ENCODE assay signal across 1 cellular context in the genomic region with DNA sequence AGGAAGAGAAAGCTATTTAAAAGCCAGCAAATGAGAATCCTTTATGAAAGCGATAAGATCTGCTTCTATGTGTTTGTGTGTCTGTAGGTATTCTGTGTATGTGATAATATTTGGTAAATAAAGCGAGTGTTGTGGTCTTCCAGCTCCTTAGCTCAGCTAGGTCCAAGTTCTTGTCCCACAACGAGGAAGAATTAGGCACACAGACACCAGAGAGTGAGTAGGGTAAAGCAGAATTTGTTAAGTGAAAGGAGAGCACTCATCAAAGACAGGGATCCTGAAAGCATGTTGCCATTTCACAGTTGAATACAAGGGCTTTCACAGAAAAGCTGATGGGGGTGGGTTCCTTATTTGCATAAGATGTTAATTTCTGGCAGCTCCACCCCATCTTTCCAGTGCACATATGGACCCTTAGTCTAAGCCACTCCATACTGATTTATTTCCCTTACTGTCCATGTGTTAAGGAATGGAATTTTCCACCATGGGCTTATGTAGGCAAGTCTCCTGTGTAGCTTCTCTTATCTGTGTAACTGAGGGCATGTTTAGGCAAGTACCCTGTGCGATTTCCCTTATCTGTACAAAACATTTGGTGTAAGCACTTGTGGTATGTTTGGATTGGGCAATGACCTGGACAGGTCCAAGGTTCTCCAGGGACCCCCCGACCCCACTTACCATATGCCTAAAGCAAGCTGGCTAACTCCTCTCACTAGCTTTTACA.
TF ChIP-seq lines count a peak whose summit lies in the region.

No MANE protein-coding gene starts in this region.

TF ChIP-seq in HepG2, 621 proteins besides CTCF, POLR2A, EP300 and RAD21 (continued from another document):
- TF ChIP-seq, protein P1, sequence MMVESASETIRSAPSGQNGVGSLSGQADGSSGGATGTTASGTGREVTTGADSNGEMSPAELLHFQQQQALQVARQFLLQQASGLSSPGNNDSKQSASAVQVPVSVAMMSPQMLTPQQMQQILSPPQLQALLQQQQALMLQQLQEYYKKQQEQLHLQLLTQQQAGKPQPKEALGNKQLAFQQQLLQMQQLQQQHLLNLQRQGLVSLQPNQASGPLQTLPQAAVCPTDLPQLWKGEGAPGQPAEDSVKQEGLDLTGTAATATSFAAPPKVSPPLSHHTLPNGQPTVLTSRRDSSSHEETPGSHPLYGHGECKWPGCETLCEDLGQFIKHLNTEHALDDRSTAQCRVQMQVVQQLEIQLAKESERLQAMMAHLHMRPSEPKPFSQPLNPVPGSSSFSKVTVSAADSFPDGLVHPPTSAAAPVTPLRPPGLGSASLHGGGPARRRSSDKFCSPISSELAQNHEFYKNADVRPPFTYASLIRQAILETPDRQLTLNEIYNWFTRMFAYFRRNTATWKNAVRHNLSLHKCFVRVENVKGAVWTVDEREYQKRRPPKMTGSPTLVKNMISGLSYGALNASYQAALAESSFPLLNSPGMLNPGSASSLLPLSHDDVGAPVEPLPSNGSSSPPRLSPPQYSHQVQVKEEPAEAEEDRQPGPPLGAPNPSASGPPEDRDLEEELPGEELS (CRISPR knock-in tag; IDR thresholded peaks at IDR 0.05) = no peak
- no peak for TF ChIP-seq NFE2 (CRISPR knock-in tag; IDR thresholded peaks at IDR 0.05)
- TF ChIP-seq, protein P2, sequence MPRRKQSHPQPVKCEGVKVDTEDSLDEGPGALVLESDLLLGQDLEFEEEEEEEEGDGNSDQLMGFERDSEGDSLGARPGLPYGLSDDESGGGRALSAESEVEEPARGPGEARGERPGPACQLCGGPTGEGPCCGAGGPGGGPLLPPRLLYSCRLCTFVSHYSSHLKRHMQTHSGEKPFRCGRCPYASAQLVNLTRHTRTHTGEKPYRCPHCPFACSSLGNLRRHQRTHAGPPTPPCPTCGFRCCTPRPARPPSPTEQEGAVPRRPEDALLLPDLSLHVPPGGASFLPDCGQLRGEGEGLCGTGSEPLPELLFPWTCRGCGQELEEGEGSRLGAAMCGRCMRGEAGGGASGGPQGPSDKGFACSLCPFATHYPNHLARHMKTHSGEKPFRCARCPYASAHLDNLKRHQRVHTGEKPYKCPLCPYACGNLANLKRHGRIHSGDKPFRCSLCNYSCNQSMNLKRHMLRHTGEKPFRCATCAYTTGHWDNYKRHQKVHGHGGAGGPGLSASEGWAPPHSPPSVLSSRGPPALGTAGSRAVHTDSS (CRISPR knock-in tag; conservative IDR thresholded peaks at IDR 0.05) = no peak
- peak; percentile 60; the same call in 1 of the 2 replicates for TF ChIP-seq FOXJ3 (CRISPR knock-in tag; IDR thresholded peaks at IDR 0.05; ENCODE audit: borderline replicate concordance)
- no peak for TF ChIP-seq ZSCAN21 (CRISPR knock-in tag; IDR thresholded peaks at IDR 0.05; ENCODE audit: borderline replicate concordance)
- TF ChIP-seq MYC (CRISPR knock-in tag; IDR thresholded peaks at IDR 0.05; ENCODE audit: borderline replicate concordance) = no peak
- TF ChIP-seq, protein P3, sequence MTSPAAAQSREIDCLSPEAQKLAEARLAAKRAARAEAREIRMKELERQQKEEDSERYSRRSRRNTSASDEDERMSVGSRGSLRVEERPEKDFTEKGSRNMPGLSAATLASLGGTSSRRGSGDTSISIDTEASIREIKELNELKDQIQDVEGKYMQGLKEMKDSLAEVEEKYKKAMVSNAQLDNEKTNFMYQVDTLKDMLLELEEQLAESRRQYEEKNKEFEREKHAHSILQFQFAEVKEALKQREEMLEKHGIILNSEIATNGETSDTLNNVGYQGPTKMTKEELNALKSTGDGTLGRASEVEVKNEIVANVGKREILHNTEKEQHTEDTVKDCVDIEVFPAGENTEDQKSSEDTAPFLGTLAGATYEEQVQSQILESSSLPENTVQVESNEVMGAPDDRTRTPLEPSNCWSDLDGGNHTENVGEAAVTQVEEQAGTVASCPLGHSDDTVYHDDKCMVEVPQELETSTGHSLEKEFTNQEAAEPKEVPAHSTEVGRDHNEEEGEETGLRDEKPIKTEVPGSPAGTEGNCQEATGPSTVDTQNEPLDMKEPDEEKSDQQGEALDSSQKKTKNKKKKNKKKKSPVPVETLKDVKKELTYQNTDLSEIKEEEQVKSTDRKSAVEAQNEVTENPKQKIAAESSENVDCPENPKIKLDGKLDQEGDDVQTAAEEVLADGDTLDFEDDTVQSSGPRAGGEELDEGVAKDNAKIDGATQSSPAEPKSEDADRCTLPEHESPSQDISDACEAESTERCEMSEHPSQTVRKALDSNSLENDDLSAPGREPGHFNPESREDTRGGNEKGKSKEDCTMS (CRISPR knock-in tag; conservative IDR thresholded peaks at IDR 0.05) = no peak
- TF ChIP-seq, protein P4, sequence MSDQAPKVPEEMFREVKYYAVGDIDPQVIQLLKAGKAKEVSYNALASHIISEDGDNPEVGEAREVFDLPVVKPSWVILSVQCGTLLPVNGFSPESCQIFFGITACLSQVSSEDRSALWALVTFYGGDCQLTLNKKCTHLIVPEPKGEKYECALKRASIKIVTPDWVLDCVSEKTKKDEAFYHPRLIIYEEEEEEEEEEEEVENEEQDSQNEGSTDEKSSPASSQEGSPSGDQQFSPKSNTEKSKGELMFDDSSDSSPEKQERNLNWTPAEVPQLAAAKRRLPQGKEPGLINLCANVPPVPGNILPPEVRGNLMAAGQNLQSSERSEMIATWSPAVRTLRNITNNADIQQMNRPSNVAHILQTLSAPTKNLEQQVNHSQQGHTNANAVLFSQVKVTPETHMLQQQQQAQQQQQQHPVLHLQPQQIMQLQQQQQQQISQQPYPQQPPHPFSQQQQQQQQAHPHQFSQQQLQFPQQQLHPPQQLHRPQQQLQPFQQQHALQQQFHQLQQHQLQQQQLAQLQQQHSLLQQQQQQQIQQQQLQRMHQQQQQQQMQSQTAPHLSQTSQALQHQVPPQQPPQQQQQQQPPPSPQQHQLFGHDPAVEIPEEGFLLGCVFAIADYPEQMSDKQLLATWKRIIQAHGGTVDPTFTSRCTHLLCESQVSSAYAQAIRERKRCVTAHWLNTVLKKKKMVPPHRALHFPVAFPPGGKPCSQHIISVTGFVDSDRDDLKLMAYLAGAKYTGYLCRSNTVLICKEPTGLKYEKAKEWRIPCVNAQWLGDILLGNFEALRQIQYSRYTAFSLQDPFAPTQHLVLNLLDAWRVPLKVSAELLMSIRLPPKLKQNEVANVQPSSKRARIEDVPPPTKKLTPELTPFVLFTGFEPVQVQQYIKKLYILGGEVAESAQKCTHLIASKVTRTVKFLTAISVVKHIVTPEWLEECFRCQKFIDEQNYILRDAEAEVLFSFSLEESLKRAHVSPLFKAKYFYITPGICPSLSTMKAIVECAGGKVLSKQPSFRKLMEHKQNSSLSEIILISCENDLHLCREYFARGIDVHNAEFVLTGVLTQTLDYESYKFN (CRISPR knock-in tag; conservative IDR thresholded peaks at IDR 0.05) = peak; percentile 69
- TF ChIP-seq MAFG (CRISPR knock-in tag; IDR thresholded peaks at IDR 0.05) = no peak
- peak; percentile 88 for TF ChIP-seq ZBTB7A (CRISPR knock-in tag; IDR thresholded peaks at IDR 0.05)
- TF ChIP-seq ZBTB7B (CRISPR knock-in tag; IDR thresholded peaks at IDR 0.05) = peak; percentile 93
- TF ChIP-seq SOX6 (IDR thresholded peaks at IDR 0.05) = no peak
- 0 out of 2 replicates have a peak, but pooled peaks have one; percentile 8 for TF ChIP-seq SOX6 (CRISPR knock-in tag; IDR thresholded peaks at IDR 0.05)
- no peak for TF ChIP-seq SRY (CRISPR knock-in tag; IDR thresholded peaks at IDR 0.05)
- TF ChIP-seq CEBPG (CRISPR knock-in tag; IDR thresholded peaks at IDR 0.05) = peak; percentile 64
- TF ChIP-seq TEAD3 (CRISPR knock-in tag; optimal IDR thresholded peaks at IDR 0.05; ENCODE audit: borderline replicate concordance) = peak; percentile 43
- peak; percentile 85 for TF ChIP-seq HNF4A (CRISPR knock-in tag; IDR thresholded peaks at IDR 0.05)
- TF ChIP-seq, protein P5, sequence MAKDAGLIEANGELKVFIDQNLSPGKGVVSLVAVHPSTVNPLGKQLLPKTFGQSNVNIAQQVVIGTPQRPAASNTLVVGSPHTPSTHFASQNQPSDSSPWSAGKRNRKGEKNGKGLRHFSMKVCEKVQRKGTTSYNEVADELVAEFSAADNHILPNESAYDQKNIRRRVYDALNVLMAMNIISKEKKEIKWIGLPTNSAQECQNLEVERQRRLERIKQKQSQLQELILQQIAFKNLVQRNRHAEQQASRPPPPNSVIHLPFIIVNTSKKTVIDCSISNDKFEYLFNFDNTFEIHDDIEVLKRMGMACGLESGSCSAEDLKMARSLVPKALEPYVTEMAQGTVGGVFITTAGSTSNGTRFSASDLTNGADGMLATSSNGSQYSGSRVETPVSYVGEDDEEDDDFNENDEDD (CRISPR knock-in tag; IDR thresholded peaks at IDR 0.05; ENCODE audit: borderline replicate concordance) = no peak
- TF ChIP-seq GATAD2A (CRISPR knock-in tag; IDR thresholded peaks at IDR 0.05) = 0 out of 2 replicates have a peak, but pooled peaks have one; percentile 31
- no peak for TF ChIP-seq NONO (IDR thresholded peaks at IDR 0.05)
- TF ChIP-seq NONO (CRISPR knock-in tag; conservative IDR thresholded peaks at IDR 0.05) = 0 out of 2 replicates have a peak, but pooled peaks have one; percentile 39
- TF ChIP-seq, protein P6, sequence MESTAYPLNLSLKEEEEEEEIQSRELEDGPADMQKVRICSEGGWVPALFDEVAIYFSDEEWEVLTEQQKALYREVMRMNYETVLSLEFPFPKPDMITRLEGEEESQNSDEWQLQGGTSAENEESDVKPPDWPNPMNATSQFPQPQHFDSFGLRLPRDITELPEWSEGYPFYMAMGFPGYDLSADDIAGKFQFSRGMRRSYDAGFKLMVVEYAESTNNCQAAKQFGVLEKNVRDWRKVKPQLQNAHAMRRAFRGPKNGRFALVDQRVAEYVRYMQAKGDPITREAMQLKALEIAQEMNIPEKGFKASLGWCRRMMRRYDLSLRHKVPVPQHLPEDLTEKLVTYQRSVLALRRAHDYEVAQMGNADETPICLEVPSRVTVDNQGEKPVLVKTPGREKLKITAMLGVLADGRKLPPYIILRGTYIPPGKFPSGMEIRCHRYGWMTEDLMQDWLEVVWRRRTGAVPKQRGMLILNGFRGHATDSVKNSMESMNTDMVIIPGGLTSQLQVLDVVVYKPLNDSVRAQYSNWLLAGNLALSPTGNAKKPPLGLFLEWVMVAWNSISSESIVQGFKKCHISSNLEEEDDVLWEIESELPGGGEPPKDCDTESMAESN (CRISPR knock-in tag; conservative IDR thresholded peaks at IDR 0.05) = peak; percentile 49; the same call in 1 of the 2 replicates
- 0 out of 2 replicates have a peak, but pooled peaks have one; percentile 25 for TF ChIP-seq MED1 (CRISPR knock-in tag; IDR thresholded peaks at IDR 0.05)
- peak; percentile 20; the same call in 1 of the 2 replicates for TF ChIP-seq ISL2 (CRISPR knock-in tag; IDR thresholded peaks at IDR 0.05)
- TF ChIP-seq, protein P7, sequence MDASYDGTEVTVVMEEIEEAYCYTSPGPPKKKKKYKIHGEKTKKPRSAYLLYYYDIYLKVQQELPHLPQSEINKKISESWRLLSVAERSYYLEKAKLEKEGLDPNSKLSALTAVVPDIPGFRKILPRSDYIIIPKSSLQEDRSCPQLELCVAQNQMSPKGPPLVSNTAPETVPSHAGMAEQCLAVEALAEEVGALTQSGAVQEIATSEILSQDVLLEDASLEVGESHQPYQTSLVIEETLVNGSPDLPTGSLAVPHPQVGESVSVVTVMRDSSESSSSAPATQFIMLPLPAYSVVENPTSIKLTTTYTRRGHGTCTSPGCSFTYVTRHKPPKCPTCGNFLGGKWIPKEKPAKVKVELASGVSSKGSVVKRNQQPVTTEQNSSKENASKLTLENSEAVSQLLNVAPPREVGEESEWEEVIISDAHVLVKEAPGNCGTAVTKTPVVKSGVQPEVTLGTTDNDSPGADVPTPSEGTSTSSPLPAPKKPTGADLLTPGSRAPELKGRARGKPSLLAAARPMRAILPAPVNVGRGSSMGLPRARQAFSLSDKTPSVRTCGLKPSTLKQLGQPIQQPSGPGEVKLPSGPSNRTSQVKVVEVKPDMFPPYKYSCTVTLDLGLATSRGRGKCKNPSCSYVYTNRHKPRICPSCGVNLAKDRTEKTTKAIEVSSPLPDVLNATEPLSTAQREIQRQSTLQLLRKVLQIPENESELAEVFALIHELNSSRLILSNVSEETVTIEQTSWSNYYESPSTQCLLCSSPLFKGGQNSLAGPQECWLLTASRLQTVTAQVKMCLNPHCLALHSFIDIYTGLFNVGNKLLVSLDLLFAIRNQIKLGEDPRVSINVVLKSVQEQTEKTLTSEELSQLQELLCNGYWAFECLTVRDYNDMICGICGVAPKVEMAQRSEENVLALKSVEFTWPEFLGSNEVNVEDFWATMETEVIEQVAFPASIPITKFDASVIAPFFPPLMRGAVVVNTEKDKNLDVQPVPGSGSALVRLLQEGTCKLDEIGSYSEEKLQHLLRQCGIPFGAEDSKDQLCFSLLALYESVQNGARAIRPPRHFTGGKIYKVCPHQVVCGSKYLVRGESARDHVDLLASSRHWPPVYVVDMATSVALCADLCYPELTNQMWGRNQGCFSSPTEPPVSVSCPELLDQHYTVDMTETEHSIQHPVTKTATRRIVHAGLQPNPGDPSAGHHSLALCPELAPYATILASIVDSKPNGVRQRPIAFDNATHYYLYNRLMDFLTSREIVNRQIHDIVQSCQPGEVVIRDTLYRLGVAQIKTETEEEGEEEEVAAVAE (CRISPR knock-in tag; IDR thresholded peaks at IDR 0.05; ENCODE audit: borderline replicate concordance) = no peak
- no peak for TF ChIP-seq FOXA1 (IDR thresholded peaks at IDR 0.05)
- 0 out of 2 replicates have a peak, but pooled peaks have one; percentile 21 for TF ChIP-seq FOXA1 (CRISPR knock-in tag; IDR thresholded peaks at IDR 0.05)
- TF ChIP-seq ZNF737 (CRISPR knock-in tag; IDR thresholded peaks at IDR 0.05; ENCODE audit: borderline replicate concordance) = no peak
- TF ChIP-seq FOSL1 (CRISPR knock-in tag; IDR thresholded peaks at IDR 0.05; ENCODE audit: borderline replicate concordance) = no peak
- peak; percentile 47 for TF ChIP-seq ZNF644 (CRISPR knock-in tag; IDR thresholded peaks at IDR 0.05; ENCODE audit: low read depth)
